In genomic region chr10:1058017-1058416, GRCh38 we compare ENCODE assay signal across 9 cellular contexts. TPM values are rescaled to one million over a fixed set of nuclear protein-coding genes. Genes with fewer than 3 reads are reported as not detected.
A peak's percentile ranks its signal among the peaks of the same experiment; 100 is the strongest.
DNase-seq lines count a peak whose midpoint lies in the region; ATAC-seq lines count a peak whose summit lies in the region.
"Had no signal": no experiment of that assay in that cellular context is flagged by ENCODE, and none has a peak within 500 bp of the region (broad histone marks: within the 10 kb centered on the region; RNA-seq: fewer than 3 reads in every experiment).

No MANE protein-coding gene starts in this region.

- H3K9ac ChIP-seq in subcutaneous abdominal adipose tissue (ENCODE audit: low read length in 5 of 5) = no peak overlapping the region

- peak overlapping the region; percentile 87 for H3K27ac Mint-ChIP-seq in activated T-helper 2 cell treated with anti-CD3 and anti-CD28 coated beads, Interferon-gamma antibody, Interleukin-2, Interleukin-4, amounts not matched to agents 10 μg/mL and 5 μg/mL and 100 μg/mL, durations not matched to agents 14 hours and 24 hours and 36 hours
- peak overlapping the region; percentile 92 to 99 (median 96) for H3K27ac Mint-ChIP-seq in immature natural killer cell

- no peaks in the 10 kb centered on the region for H3K9me3 Mint-ChIP-seq in activated T-helper 2 cell treated with anti-CD3 and anti-CD28 coated beads, Interferon-gamma antibody, Interleukin-2, Interleukin-4, amounts not matched to agents 10 μg/mL and 5 μg/mL and 100 μg/mL, durations not matched to agents 14 hours and 24 hours and 36 hours
- no peaks in the 10 kb centered on the region for H3K9me3 Mint-ChIP-seq in immature natural killer cell

- intact Hi-C loops in Right ventricle myocardium inferior (cut with DNase I) (loop anchor here (10.0 kb wide), 1 partner anchor 123 kb away; the partner anchor contains the start of gene LARP4B), cardiac septum (cut with DNase I) (loop anchor here (5.0 kb wide), 1 partner anchor 126 kb away; the partner anchor contains the start of gene LARP4B)
- intact Hi-C loops in activated T-helper 2 cell treated with anti-CD3 and anti-CD28 coated beads, Interferon-gamma antibody, Interleukin-2, Interleukin-4, amounts not matched to agents 10 μg/mL and 5 μg/mL and 100 μg/mL, durations not matched to agents 14 hours and 24 hours and 36 hours (cut with micrococcal nuclease) = loop anchor here (5.0 kb wide), 1 partner anchor 34 kb away; no protein-coding TSS in a partner anchor

- peak overlapping the region; percentile 95 for H3K4me3 Mint-ChIP-seq in activated T-helper 2 cell treated with anti-CD3 and anti-CD28 coated beads, Interferon-gamma antibody, Interleukin-2, Interleukin-4, amounts not matched to agents 10 μg/mL and 5 μg/mL and 100 μg/mL, durations not matched to agents 14 hours and 24 hours and 36 hours (ENCODE audit: low read depth)
- peak overlapping the region; percentile 84 to 98 (median 93) for H3K4me3 Mint-ChIP-seq in immature natural killer cell

- ATAC-seq in Right ventricle myocardium inferior = peak; percentile 51
- no peak for ATAC-seq in GM18498 (IDR thresholded peaks at IDR 0.05; ENCODE audit: unreplicated experiment)

- H3K27me3 Mint-ChIP-seq in activated T-helper 2 cell treated with anti-CD3 and anti-CD28 coated beads, Interferon-gamma antibody, Interleukin-2, Interleukin-4, amounts not matched to agents 10 μg/mL and 5 μg/mL and 100 μg/mL, durations not matched to agents 14 hours and 24 hours and 36 hours (ENCODE audit: low read depth) = no peaks in the 10 kb centered on the region
- peaks cover 9 to 23% (median 15%) of the 10 kb centered on the region in 3 donors for H3K27me3 Mint-ChIP-seq in immature natural killer cell (ENCODE audit: low read depth in 3 of 3)

- H3K36me3 Mint-ChIP-seq in activated T-helper 2 cell treated with anti-CD3 and anti-CD28 coated beads, Interferon-gamma antibody, Interleukin-2, Interleukin-4, amounts not matched to agents 10 μg/mL and 5 μg/mL and 100 μg/mL, durations not matched to agents 14 hours and 24 hours and 36 hours (ENCODE audit: low read depth) = peaks cover 55% of the 10 kb centered on the region
- peaks cover 6 to 9% (median 8%) of the 10 kb centered on the region in 3 donors for H3K36me3 Mint-ChIP-seq in immature natural killer cell

- peak overlapping the region in 1 of 5 donors; percentile 90 for H3K4me3 ChIP-seq in subcutaneous abdominal adipose tissue (ENCODE audit: low read depth in 1 of 5, low read length in 5 of 5)

- H3K27ac ChIP-seq in subcutaneous abdominal adipose tissue (ENCODE audit: low read depth, low read length) = peak overlapping the region; percentile 98

- no peak for DNase-seq in Right ventricle myocardium inferior (ENCODE audit: missing footprints)
- DNase-seq in cardiac septum (ENCODE audit: low spot score) = no peak
- no peak for DNase-seq in activated T-helper 2 cell treated with anti-CD3 and anti-CD28 coated beads, Interferon-gamma antibody, Interleukin-2, Interleukin-4, amounts not matched to agents 10 μg/mL and 5 μg/mL and 100 μg/mL, durations not matched to agents 14 hours and 24 hours and 36 hours (ENCODE audit: low spot score)
- no peak for DNase-seq in immature natural killer cell
- DNase-seq in NCI-H2081 (lab: John Stamatoyannopoulos, UW) = no peak
- no peak for DNase-seq in stimulated activated CD4-positive, alpha-beta T cell treated with anti-CD3 and anti-CD28 coated beads, Interleukin-1b, Interleukin-23, amount 100 ng/mL, for 48 hours
- DNase-seq: NCI-H2029 had no signal

- peaks cover 0 to 41% (median 33%) of the 10 kb centered on the region in 5 donors for H3K4me1 ChIP-seq in subcutaneous abdominal adipose tissue (ENCODE audit: control insufficient read depth in 5 of 5, insufficient read depth in 5 of 5, low read length in 5 of 5)

- no peaks in the 10 kb centered on the region for H3K9me3 ChIP-seq in subcutaneous abdominal adipose tissue (ENCODE audit: control insufficient read depth in 5 of 5, low read length in 5 of 5)

- H3K27me3 ChIP-seq in subcutaneous abdominal adipose tissue (ENCODE audit: control insufficient read depth in 5 of 5, insufficient read depth in 4 of 5, low read length in 5 of 5) = no peaks in the 10 kb centered on the region

- H3K36me3 ChIP-seq in subcutaneous abdominal adipose tissue (ENCODE audit: control insufficient read depth in 5 of 5, insufficient read depth in 5 of 5, low read length in 5 of 5) = peaks cover 3 to 14% (median 5%) of the 10 kb centered on the region in 5 donors

- H3K4me1 Mint-ChIP-seq in activated T-helper 2 cell treated with anti-CD3 and anti-CD28 coated beads, Interferon-gamma antibody, Interleukin-2, Interleukin-4, amounts not matched to agents 10 μg/mL and 5 μg/mL and 100 μg/mL, durations not matched to agents 14 hours and 24 hours and 36 hours (ENCODE audit: low read depth) = peaks cover 72% of the 10 kb centered on the region
- H3K4me1 Mint-ChIP-seq in immature natural killer cell = peaks cover 87 to 90% of the 10 kb centered on the region in 2 donors

RNA-seq across cellular contexts. Expression of gene WDR37, which starts 1.8 kb away (rescaled TPM):
- total RNA-seq in Right ventricle myocardium inferior (28.9 TPM), cardiac septum (28.1 TPM)
- total RNA-seq in activated T-helper 2 cell treated with anti-CD3 and anti-CD28 coated beads, Interferon-gamma antibody, Interleukin-2, Interleukin-4, amounts not matched to agents 10 μg/mL and 5 μg/mL and 100 μg/mL, durations not matched to agents 14 hours and 24 hours and 36 hours = 17.0 and 18.9 TPM in 2 replicates
- polyA plus RNA-seq in immature natural killer cell = 10 to 100 TPM; 16.7 to 32.2 (median 26.5) TPM

RNA-seq across cellular contexts. Expression of gene IDI1, which starts 9.1 kb away (rescaled TPM):
- total RNA-seq in Right ventricle myocardium inferior (14.6 TPM), cardiac septum (28.9 TPM)
- 80.1 and 89.6 TPM in 2 replicates for total RNA-seq in activated T-helper 2 cell treated with anti-CD3 and anti-CD28 coated beads, Interferon-gamma antibody, Interleukin-2, Interleukin-4, amounts not matched to agents 10 μg/mL and 5 μg/mL and 100 μg/mL, durations not matched to agents 14 hours and 24 hours and 36 hours
- polyA plus RNA-seq in immature natural killer cell = 100 to 1,000 TPM in 1 of 3 donors, 10 to 100 TPM in 2; 62.3 to 113 (median 95.9) TPM

RNA-seq across cellular contexts. Expression of gene IDI2, which starts 32.4 kb away (rescaled TPM):
- 0.30 TPM for total RNA-seq in Right ventricle myocardium inferior
- 0.51 TPM for total RNA-seq in cardiac septum
- total RNA-seq in activated T-helper 2 cell treated with anti-CD3 and anti-CD28 coated beads, Interferon-gamma antibody, Interleukin-2, Interleukin-4, amounts not matched to agents 10 μg/mL and 5 μg/mL and 100 μg/mL, durations not matched to agents 14 hours and 24 hours and 36 hours = not detected in 2 replicates
- under 1 TPM in 1 of 3 donors, not detected in 2; 0.19 TPM for polyA plus RNA-seq in immature natural killer cell
